ENCODE assay signal across 1 cellular context in genomic region chr2:73827660-73828388, GRCh38.
TF ChIP-seq lines count a peak whose summit lies in the region.

No MANE protein-coding gene starts in this region.

TF ChIP-seq in GM23338, 12 proteins besides CTCF, POLR2A, EP300 and RAD21 (continued from another document):
- no peak for TF ChIP-seq ZNF462 (CRISPR knock-in tag; IDR thresholded peaks at IDR 0.05)
- TF ChIP-seq POLR2AphosphoS5 (IDR thresholded peaks at IDR 0.05; ENCODE audit: low read depth) = no peak
